In the genomic region with DNA sequence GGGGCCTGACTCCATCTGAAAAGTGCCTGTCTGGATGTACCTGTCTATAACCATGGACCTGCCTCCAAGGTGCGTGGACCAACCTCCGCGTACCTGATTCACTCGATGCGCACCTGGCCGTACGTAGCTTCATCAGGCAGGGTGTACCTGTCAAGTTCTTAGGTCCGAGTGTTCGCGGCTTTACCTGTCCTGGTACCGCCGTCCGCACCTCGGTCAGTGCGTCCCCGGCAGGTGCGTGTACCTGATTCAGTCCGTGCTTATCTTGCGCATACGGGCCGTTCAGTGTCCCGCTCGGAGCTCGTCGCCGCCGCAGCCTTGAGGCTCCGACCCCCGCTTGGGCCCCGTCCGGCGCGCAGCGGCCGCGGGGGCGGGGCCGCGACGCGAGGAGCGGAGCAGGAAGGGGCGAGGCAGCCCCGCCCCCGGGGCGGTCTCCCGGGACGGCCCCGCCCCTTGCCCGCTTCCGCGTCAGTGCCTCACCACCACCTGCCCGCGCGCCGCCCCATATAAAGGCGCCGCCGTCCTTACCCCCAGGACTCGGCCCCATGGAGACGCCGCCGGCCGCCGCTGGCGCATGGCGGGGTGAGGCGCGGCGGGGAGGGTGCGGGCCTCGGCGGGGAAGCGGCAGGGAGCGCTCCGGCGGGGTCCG, we compare ENCODE assay signal across 1 cellular context.
A peak's percentile ranks its signal among the peaks of the same experiment; 100 is the strongest.
TF ChIP-seq lines count a peak whose summit lies in the region.

TSS of gene ZC3H12A (plus strand) at position 530 of the 646 bp plus-strand sequence. CDS start 917 bp downstream, outside the sequence.

TF ChIP-seq in K562, 482 proteins besides CTCF, POLR2A, EP300 and RAD21 (continued from another document and continues in another):
- TF ChIP-seq, protein P1, sequence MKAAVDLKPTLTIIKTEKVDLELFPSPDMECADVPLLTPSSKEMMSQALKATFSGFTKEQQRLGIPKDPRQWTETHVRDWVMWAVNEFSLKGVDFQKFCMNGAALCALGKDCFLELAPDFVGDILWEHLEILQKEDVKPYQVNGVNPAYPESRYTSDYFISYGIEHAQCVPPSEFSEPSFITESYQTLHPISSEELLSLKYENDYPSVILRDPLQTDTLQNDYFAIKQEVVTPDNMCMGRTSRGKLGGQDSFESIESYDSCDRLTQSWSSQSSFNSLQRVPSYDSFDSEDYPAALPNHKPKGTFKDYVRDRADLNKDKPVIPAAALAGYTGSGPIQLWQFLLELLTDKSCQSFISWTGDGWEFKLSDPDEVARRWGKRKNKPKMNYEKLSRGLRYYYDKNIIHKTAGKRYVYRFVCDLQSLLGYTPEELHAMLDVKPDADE (conservative IDR thresholded peaks at IDR 0.05; ENCODE audit: control insufficient read depth, low read depth, low read length) = peak; percentile 87
- TF ChIP-seq FOXM1 (IDR thresholded peaks at IDR 0.05; ENCODE audit: low read depth) = no peak
- no peak for TF ChIP-seq FOXM1 (CRISPR knock-in tag; IDR thresholded peaks at IDR 0.05; ENCODE audit: low read depth)
- peak; percentile 31; the same call in 1 of the 2 replicates for TF ChIP-seq SMAD4 (CRISPR knock-in tag; conservative IDR thresholded peaks at IDR 0.05)
- 0 out of 2 replicates have a peak, but pooled peaks have one; percentile 26 for TF ChIP-seq GABPB1 (CRISPR knock-in tag; IDR thresholded peaks at IDR 0.05)
- TF ChIP-seq ZNF197 (CRISPR knock-in tag; IDR thresholded peaks at IDR 0.05; ENCODE audit: low read depth) = no peak
- TF ChIP-seq ZBTB40 (IDR thresholded peaks at IDR 0.05) = peak; percentile 24; the same call in 1 of the 2 replicates
- TF ChIP-seq ZBTB40 (CRISPR knock-in tag; IDR thresholded peaks at IDR 0.05) = no peak
- TF ChIP-seq ZNF785 (CRISPR knock-in tag; IDR thresholded peaks at IDR 0.05) = no peak
- TF ChIP-seq TBP (optimal IDR thresholded peaks at IDR 0.05; ENCODE audit: low read depth, low read length) = peak; percentile 98
- TF ChIP-seq, protein P2, sequence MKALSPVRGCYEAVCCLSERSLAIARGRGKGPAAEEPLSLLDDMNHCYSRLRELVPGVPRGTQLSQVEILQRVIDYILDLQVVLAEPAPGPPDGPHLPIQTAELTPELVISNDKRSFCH (CRISPR knock-in tag; IDR thresholded peaks at IDR 0.05) = no peak
- TF ChIP-seq, protein P2 (tag; IDR thresholded peaks at IDR 0.05) = peak; percentile 56
- peak; percentile 91 for TF ChIP-seq HNRNPL (IDR thresholded peaks at IDR 0.05; ENCODE audit: low read depth, low read length)
- TF ChIP-seq E2F3 (CRISPR knock-in tag; IDR thresholded peaks at IDR 0.05) = no peak
- TF ChIP-seq RB1 (IDR thresholded peaks at IDR 0.05; ENCODE audit: low read depth) = peak; percentile 81
- peak; percentile 34; the same call in 1 of the 2 replicates for TF ChIP-seq TCF3 (CRISPR knock-in tag; IDR thresholded peaks at IDR 0.05)
- TF ChIP-seq GTF2F1 (IDR thresholded peaks at IDR 0.05; ENCODE audit: low read depth, low read length) = peak; percentile 84; the same call in 1 of the 2 replicates
- peak; percentile 71 to 81; a peak in 3 of 4 replicates for TF ChIP-seq SIN3A (IDR thresholded peaks at IDR 0.05; ENCODE audit: borderline replicate concordance in 2 of 2, control insufficient read depth in 1 of 2, low read depth in 2 of 2, low read length in 2 of 2)
- peak; percentile 96 for TF ChIP-seq ELF1 (tag; IDR thresholded peaks at IDR 0.05)
- no peak for TF ChIP-seq NFIX (CRISPR knock-in tag; IDR thresholded peaks at IDR 0.05; ENCODE audit: low read depth)
- TF ChIP-seq, protein P3, sequence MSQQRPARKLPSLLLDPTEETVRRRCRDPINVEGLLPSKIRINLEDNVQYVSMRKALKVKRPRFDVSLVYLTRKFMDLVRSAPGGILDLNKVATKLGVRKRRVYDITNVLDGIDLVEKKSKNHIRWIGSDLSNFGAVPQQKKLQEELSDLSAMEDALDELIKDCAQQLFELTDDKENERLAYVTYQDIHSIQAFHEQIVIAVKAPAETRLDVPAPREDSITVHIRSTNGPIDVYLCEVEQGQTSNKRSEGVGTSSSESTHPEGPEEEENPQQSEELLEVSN (IDR thresholded peaks at IDR 0.05; ENCODE audit: borderline replicate concordance in 1 of 2, extremely low read depth in 1 of 2, insufficient read depth in 1 of 2, insufficient read length in 1 of 2, low read depth in 1 of 2, low read length in 1 of 2, poor library complexity in 1 of 2, severe bottlenecking in 1 of 2) = peak in 1 of 2 experiments; percentile 81
- TF ChIP-seq RNF2 (IDR thresholded peaks at IDR 0.05) = peak; percentile 63; the same call in 1 of the 2 replicates
- TF ChIP-seq NRF1 (conservative IDR thresholded peaks at IDR 0.05 in 1 of 2, IDR thresholded peaks at IDR 0.05 in 1 of 2) = peak in 1 of 2 experiments; percentile 79
- peak; percentile 88; the same call in 1 of the 2 replicates for TF ChIP-seq ZEB2 (IDR thresholded peaks at IDR 0.05)
- TF ChIP-seq ATF1 (CRISPR knock-in tag; IDR thresholded peaks at IDR 0.05) = no peak
- TF ChIP-seq ATF1 (tag; IDR thresholded peaks at IDR 0.05) = peak; percentile 63
- TF ChIP-seq ZBTB17 (CRISPR knock-in tag; IDR thresholded peaks at IDR 0.05) = peak; percentile 15; the same call in 1 of the 2 replicates
- TF ChIP-seq KAT7 (CRISPR knock-in tag; IDR thresholded peaks at IDR 0.05; ENCODE audit: borderline replicate concordance) = peak; percentile 93; the same call in 1 of the 2 replicates
- peak; percentile 31; the same call in 1 of the 2 replicates for TF ChIP-seq ESRRA (IDR thresholded peaks at IDR 0.05; ENCODE audit: borderline replicate concordance, low read depth)
- TF ChIP-seq SP1 (CRISPR knock-in tag; IDR thresholded peaks at IDR 0.05) = peak; percentile 56; the same call in 1 of the 2 replicates
- 0 out of 2 replicates have a peak, but pooled peaks have one; percentile 22 for TF ChIP-seq ZNF766 (CRISPR knock-in tag; conservative IDR thresholded peaks at IDR 0.05)
- no peak for TF ChIP-seq CBFA2T2 (conservative IDR thresholded peaks at IDR 0.05)
- TF ChIP-seq POLR2G (IDR thresholded peaks at IDR 0.05; ENCODE audit: low read depth, low read length) = peak; percentile 100
- TF ChIP-seq KDM4B (IDR thresholded peaks at IDR 0.05; ENCODE audit: borderline replicate concordance in 2 of 2, low read depth in 1 of 2) = no peak
- TF ChIP-seq PHF21A (IDR thresholded peaks at IDR 0.05; ENCODE audit: borderline replicate concordance, low read depth) = no peak
- peak; percentile 19 for TF ChIP-seq MEIS2 (IDR thresholded peaks at IDR 0.05; ENCODE audit: partially characterized antibody)
- TF ChIP-seq PHB2 (IDR thresholded peaks at IDR 0.05; ENCODE audit: low read depth) = no peak
- peak; percentile 89 for TF ChIP-seq PCBP1 (IDR thresholded peaks at IDR 0.05; ENCODE audit: low read depth, low read length, poor library complexity, severe bottlenecking)
- TF ChIP-seq YY1 (IDR thresholded peaks at IDR 0.05; ENCODE audit: borderline replicate concordance in 1 of 3, control insufficient read depth in 1 of 3, extremely low read depth in 1 of 3, insufficient read depth in 3 of 3, insufficient read length in 1 of 3, insufficient replicate concordance in 2 of 3, low read depth in 1 of 3, low read length in 2 of 3) = peak; percentile 43 to 86 (median 79)
- peak; percentile 64 for TF ChIP-seq CREM (IDR thresholded peaks at IDR 0.05; ENCODE audit: low read depth)
- TF ChIP-seq, protein P4, sequence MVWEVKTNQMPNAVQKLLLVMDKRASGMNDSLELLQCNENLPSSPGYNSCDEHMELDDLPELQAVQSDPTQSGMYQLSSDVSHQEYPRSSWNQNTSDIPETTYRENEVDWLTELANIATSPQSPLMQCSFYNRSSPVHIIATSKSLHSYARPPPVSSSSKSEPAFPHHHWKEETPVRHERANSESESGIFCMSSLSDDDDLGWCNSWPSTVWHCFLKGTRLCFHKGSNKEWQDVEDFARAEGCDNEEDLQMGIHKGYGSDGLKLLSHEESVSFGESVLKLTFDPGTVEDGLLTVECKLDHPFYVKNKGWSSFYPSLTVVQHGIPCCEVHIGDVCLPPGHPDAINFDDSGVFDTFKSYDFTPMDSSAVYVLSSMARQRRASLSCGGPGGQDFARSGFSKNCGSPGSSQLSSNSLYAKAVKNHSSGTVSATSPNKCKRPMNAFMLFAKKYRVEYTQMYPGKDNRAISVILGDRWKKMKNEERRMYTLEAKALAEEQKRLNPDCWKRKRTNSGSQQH (CRISPR knock-in tag; IDR thresholded peaks at IDR 0.05) = no peak
- TF ChIP-seq POLR2B (IDR thresholded peaks at IDR 0.05; ENCODE audit: low read depth, partially characterized antibody) = peak; percentile 65
- peak; percentile 66 for TF ChIP-seq FUS (optimal IDR thresholded peaks at IDR 0.05; ENCODE audit: low read depth, low read length)
- 0 out of 2 replicates have a peak, but pooled peaks have one; percentile 38 for TF ChIP-seq ETV5 (CRISPR knock-in tag; IDR thresholded peaks at IDR 0.05; ENCODE audit: low read depth)
- TF ChIP-seq, protein P5, sequence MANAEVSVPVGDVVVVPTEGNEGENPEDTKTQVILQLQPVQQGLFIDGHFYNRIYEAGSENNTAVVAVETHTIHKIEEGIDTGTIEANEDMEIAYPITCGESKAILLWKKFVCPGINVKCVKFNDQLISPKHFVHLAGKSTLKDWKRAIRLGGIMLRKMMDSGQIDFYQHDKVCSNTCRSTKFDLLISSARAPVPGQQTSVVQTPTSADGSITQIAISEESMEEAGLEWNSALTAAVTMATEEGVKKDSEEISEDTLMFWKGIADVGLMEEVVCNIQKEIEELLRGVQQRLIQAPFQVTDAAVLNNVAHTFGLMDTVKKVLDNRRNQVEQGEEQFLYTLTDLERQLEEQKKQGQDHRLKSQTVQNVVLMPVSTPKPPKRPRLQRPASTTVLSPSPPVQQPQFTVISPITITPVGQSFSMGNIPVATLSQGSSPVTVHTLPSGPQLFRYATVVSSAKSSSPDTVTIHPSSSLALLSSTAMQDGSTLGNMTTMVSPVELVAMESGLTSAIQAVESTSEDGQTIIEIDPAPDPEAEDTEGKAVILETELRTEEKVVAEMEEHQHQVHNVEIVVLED (CRISPR knock-in tag; IDR thresholded peaks at IDR 0.05) = peak; percentile 71
- TF ChIP-seq CBFA2T3 (IDR thresholded peaks at IDR 0.05) = peak; percentile 25; the same call in 1 of the 2 replicates
- peak; percentile 90 for TF ChIP-seq CXXC5 (CRISPR knock-in tag; IDR thresholded peaks at IDR 0.05)
- peak; percentile 89 for TF ChIP-seq KDM2B (CRISPR knock-in tag; IDR thresholded peaks at IDR 0.05)
